Comparison of ENCODE assay signal across 1 cellular context in genomic region chr1:15167386-15167785, GRCh38.
TF ChIP-seq lines count a peak whose summit lies in the region.

No MANE protein-coding gene starts in this region.

TF ChIP-seq in A549, 52 proteins besides CTCF, POLR2A, EP300 and RAD21:
- no peak for TF ChIP-seq JUN (IDR thresholded peaks at IDR 0.05)
- TF ChIP-seq ESRRA (IDR thresholded peaks at IDR 0.05; ENCODE audit: borderline replicate concordance, low read length): no peak
- no peak for TF ChIP-seq KDM1A (IDR thresholded peaks at IDR 0.05; ENCODE audit: low read depth)
- TF ChIP-seq, protein P1, sequence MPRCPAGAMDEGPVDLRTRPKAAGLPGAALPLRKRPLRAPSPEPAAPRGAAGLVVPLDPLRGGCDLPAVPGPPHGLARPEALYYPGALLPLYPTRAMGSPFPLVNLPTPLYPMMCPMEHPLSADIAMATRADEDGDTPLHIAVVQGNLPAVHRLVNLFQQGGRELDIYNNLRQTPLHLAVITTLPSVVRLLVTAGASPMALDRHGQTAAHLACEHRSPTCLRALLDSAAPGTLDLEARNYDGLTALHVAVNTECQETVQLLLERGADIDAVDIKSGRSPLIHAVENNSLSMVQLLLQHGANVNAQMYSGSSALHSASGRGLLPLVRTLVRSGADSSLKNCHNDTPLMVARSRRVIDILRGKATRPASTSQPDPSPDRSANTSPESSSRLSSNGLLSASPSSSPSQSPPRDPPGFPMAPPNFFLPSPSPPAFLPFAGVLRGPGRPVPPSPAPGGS (IDR thresholded peaks at IDR 0.05): no peak
- TF ChIP-seq ZNF302 (CRISPR knock-in tag; IDR thresholded peaks at IDR 0.05): no peak
- no peak for TF ChIP-seq ZFP36 (IDR thresholded peaks at IDR 0.05; ENCODE audit: borderline replicate concordance, partially characterized antibody)
- no peak for TF ChIP-seq ZSCAN20 (CRISPR knock-in tag; IDR thresholded peaks at IDR 0.05)
- TF ChIP-seq ELK1 (IDR thresholded peaks at IDR 0.05; ENCODE audit: low read depth, low read length): no peak
- TF ChIP-seq NFE2L2 (conservative IDR thresholded peaks at IDR 0.05; ENCODE audit: low read length): no peak
- no peak for TF ChIP-seq NPAS2 (CRISPR knock-in tag; IDR thresholded peaks at IDR 0.05; ENCODE audit: borderline replicate concordance)
- TF ChIP-seq GATA3 (IDR thresholded peaks at IDR 0.05; ENCODE audit: borderline replicate concordance): no peak
